ENCODE assay signal across 27 cellular contexts in the genomic region with DNA sequence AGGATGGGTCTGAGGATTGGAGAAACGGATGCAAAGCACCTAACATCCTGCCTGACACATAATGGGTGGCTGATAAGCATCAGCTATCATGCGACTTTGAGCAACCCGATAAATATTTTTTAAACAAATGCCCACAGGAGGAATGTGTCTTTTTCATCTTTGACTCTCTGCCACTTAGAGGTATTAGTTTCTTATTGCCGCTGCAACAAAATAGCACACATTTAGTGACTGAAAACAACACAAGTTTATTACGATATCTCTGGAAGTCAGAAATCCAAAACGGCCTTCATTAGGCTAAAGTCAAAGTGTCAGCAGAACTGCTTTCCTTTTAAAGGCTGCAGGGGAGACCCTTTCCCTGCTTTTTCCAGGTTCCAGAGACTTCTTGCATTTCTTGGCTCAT.
"Had no signal": no experiment of that assay in that cellular context is flagged by ENCODE, and none has a peak within 500 bp of the region (broad histone marks: within the 10 kb centered on the region; RNA-seq: fewer than 3 reads in every experiment).

No MANE protein-coding gene starts in this region.

- H3K27me3 Mint-ChIP-seq: stimulated activated memory B cell treated with anti-CD40 and anti-IgM and Interleukin-4, amounts not matched to agents 10 μg/mL and 1 μg/mL and 100 μg/mL, for 72 hours; stimulated activated naive B cell treated with anti-CD40 and anti-IgM and Interleukin-4, amounts not matched to agents 10 μg/mL and 1 μg/mL and 100 μg/mL, for 72 hours; stimulated activated naive CD8-positive, alpha-beta T cell treated with anti-CD3 and anti-CD28 coated beads, Interleukin-15, amount 100 ng/mL, for 72 hours; type B pancreatic cell had no signal

- H3K9me3 ChIP-seq: stomach, suprapubic skin, testis, thoracic aorta, thyroid gland, tibial artery, tibial nerve, transverse colon, upper lobe of left lung, upper lobe of right lung, uterus, vagina had no signal

- H3K27ac Mint-ChIP-seq: stimulated activated effector memory CD8-positive, alpha-beta T cell treated with anti-CD3 and anti-CD28 coated beads, Interleukin-12 subunit alpha, Interleukin-12 subunit beta, amount 100 ng/mL, for 72 hours; stimulated activated memory B cell treated with anti-CD40 and anti-IgM and Interleukin-4, amounts not matched to agents 10 μg/mL and 1 μg/mL and 100 μg/mL, for 72 hours; stimulated activated naive B cell treated with anti-CD40 and anti-IgM and Interleukin-4, amounts not matched to agents 10 μg/mL and 1 μg/mL and 100 μg/mL, for 72 hours; stimulated activated naive CD8-positive, alpha-beta T cell treated with anti-CD3 and anti-CD28 coated beads, Interleukin-15, amount 100 ng/mL, for 72 hours; type B pancreatic cell had no signal

- DNase-seq: stimulated activated CD4-positive, alpha-beta T cell treated with anti-CD3 and anti-CD28 coated beads, Interleukin-2, amount 100 ng/mL, for 24 hours; stimulated activated CD4-positive, alpha-beta T cell treated with anti-CD3 and anti-CD28 coated beads, Interleukin-2, amount 100 ng/mL, for 48 hours; stimulated activated CD4-positive, alpha-beta T cell treated with anti-CD3 and anti-CD28 coated beads, Interleukin-4, amount 100 ng/mL, for 1 hour; stimulated activated CD4-positive, alpha-beta T cell treated with anti-CD3 and anti-CD28 coated beads, Interleukin-4, amount 100 ng/mL, for 24 hours; stimulated activated CD4-positive, alpha-beta T cell treated with anti-CD3 and anti-CD28 coated beads, Interleukin-4, amount 100 ng/mL, for 4 hours; stimulated activated CD8-positive, alpha-beta memory T cell treated with anti-CD3 and anti-CD28 coated beads, Interleukin-4, amount 100 ng/mL, for 48 hours; stimulated activated naive B cell treated with anti-CD40 and anti-IgM and Interleukin-4, amounts not matched to agents 10 μg/mL and 1 μg/mL and 100 μg/mL, for 72 hours; stimulated activated naive CD4-positive, alpha-beta T cell; stimulated activated naive CD4-positive, alpha-beta T cell treated with Interleukin-2 at 50 U/mL for 16 hours; stimulated activated naive CD8-positive, alpha-beta T cell treated with anti-CD3 and anti-CD28 coated beads, Interleukin-15, amount 100 ng/mL, for 72 hours; stomach; substantia nigra; testis; thyroid gland; tibial artery; transverse colon; upper lobe of left lung; upper lobe of right lung; uterus had no signal

- H3K9me3 Mint-ChIP-seq: stimulated activated effector memory CD8-positive, alpha-beta T cell treated with anti-CD3 and anti-CD28 coated beads, Interleukin-12 subunit alpha, Interleukin-12 subunit beta, amount 100 ng/mL, for 72 hours; stimulated activated memory B cell treated with anti-CD40 and anti-IgM and Interleukin-4, amounts not matched to agents 10 μg/mL and 1 μg/mL and 100 μg/mL, for 72 hours; stimulated activated naive B cell treated with anti-CD40 and anti-IgM and Interleukin-4, amounts not matched to agents 10 μg/mL and 1 μg/mL and 100 μg/mL, for 72 hours; stimulated activated naive CD8-positive, alpha-beta T cell treated with anti-CD3 and anti-CD28 coated beads, Interleukin-15, amount 100 ng/mL, for 72 hours; type B pancreatic cell had no signal

- FAIRE-seq: urothelium cell line had no signal

- H3K36me3 ChIP-seq: stomach, suprapubic skin, thoracic aorta, thyroid gland, tibial artery, tibial nerve, transverse colon, upper lobe of left lung, upper lobe of right lung, uterus, vagina had no signal

- H3K36me3 Mint-ChIP-seq: stimulated activated effector memory CD8-positive, alpha-beta T cell treated with anti-CD3 and anti-CD28 coated beads, Interleukin-12 subunit alpha, Interleukin-12 subunit beta, amount 100 ng/mL, for 72 hours; stimulated activated memory B cell treated with anti-CD40 and anti-IgM and Interleukin-4, amounts not matched to agents 10 μg/mL and 1 μg/mL and 100 μg/mL, for 72 hours; stimulated activated naive B cell treated with anti-CD40 and anti-IgM and Interleukin-4, amounts not matched to agents 10 μg/mL and 1 μg/mL and 100 μg/mL, for 72 hours; type B pancreatic cell had no signal

- H3K4me3 ChIP-seq: stomach, suprapubic skin, testis, thoracic aorta, thyroid gland, tibial artery, tibial nerve, transverse colon, upper lobe of left lung, upper lobe of right lung, uterus, vagina had no signal

- H3K27ac ChIP-seq: stomach, suprapubic skin, testis, thoracic aorta, thyroid gland, tibial artery, tibial nerve, transverse colon, upper lobe of left lung, upper lobe of right lung, uterus, vagina had no signal

- H3K4me3 Mint-ChIP-seq: stimulated activated effector memory CD8-positive, alpha-beta T cell treated with anti-CD3 and anti-CD28 coated beads, Interleukin-12 subunit alpha, Interleukin-12 subunit beta, amount 100 ng/mL, for 72 hours; stimulated activated memory B cell treated with anti-CD40 and anti-IgM and Interleukin-4, amounts not matched to agents 10 μg/mL and 1 μg/mL and 100 μg/mL, for 72 hours; stimulated activated naive B cell treated with anti-CD40 and anti-IgM and Interleukin-4, amounts not matched to agents 10 μg/mL and 1 μg/mL and 100 μg/mL, for 72 hours; stimulated activated naive CD8-positive, alpha-beta T cell treated with anti-CD3 and anti-CD28 coated beads, Interleukin-15, amount 100 ng/mL, for 72 hours; type B pancreatic cell had no signal

- H3K4me1 ChIP-seq: stomach, thyroid gland, tibial artery, transverse colon, upper lobe of left lung, upper lobe of right lung, uterus, vagina had no signal

- ATAC-seq: stimulated activated effector memory CD8-positive, alpha-beta T cell treated with anti-CD3 and anti-CD28 coated beads, Interleukin-12 subunit alpha, Interleukin-12 subunit beta, amount 100 ng/mL, for 72 hours; stimulated activated memory B cell treated with anti-CD40 and anti-IgM and Interleukin-4, amounts not matched to agents 10 μg/mL and 1 μg/mL and 100 μg/mL, for 72 hours; stimulated activated naive B cell treated with anti-CD40 and anti-IgM and Interleukin-4, amounts not matched to agents 10 μg/mL and 1 μg/mL and 100 μg/mL, for 72 hours; stimulated activated naive CD8-positive, alpha-beta T cell treated with anti-CD3 and anti-CD28 coated beads, Interleukin-15, amount 100 ng/mL, for 72 hours; upper lobe of right lung had no signal

- H3K27me3 ChIP-seq: stomach, suprapubic skin, testis, thyroid gland, tibial artery, tibial nerve, transverse colon, upper lobe of left lung, upper lobe of right lung, uterus, vagina had no signal
